1 cellular context compared by ENCODE assay signal in the genomic region with DNA sequence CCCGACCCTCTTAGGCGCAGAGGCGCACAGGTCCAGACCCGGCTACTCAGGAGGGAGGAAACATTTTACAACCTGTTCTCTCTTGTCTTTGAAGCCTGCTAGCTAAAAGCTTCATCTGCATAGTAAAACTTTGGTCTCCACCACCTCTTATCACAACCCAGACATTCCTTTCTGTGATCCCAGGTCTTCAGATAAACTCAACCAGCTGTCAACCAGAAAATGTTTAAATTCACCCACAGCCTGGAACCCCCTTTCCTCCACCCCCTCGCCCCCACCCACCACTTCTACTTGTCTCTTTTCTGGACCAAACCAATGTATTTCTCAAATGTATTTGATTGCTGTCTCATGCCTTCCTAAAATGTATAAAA.
A peak's percentile ranks its signal among the peaks of the same experiment; 100 is the strongest.
TF ChIP-seq lines count a peak whose summit lies in the region.

No MANE protein-coding gene starts in this region.

TF ChIP-seq in K562, 482 proteins besides CTCF, POLR2A, EP300 and RAD21 (continued from another document):
- peak; percentile 39; the same call in 1 of the 2 replicates for TF ChIP-seq MTA2 (IDR thresholded peaks at IDR 0.05; ENCODE audit: low read depth)
